1 cellular context compared by ENCODE assay signal in genomic region chr12:8941691-8942478, GRCh38.
A peak's percentile ranks its signal among the peaks of the same experiment; 100 is the strongest.
TF ChIP-seq lines count a peak whose summit lies in the region.

No MANE protein-coding gene starts in this region.

TF ChIP-seq in H1, 55 proteins besides CTCF, POLR2A, EP300 and RAD21:
- no peak for TF ChIP-seq KDM4A (IDR thresholded peaks at IDR 0.05; ENCODE audit: low read depth, low read length, severe bottlenecking)
- 0 out of 2 replicates have a peak, but pooled peaks have one; percentile 33 for TF ChIP-seq ATF2 (IDR thresholded peaks at IDR 0.05; ENCODE audit: low read length)
- peak; percentile 86 for TF ChIP-seq POLR2AphosphoS5 (IDR thresholded peaks at IDR 0.05; ENCODE audit: low read depth, low read length)
TF ChIP-seq in H1: peak in this region for 2.
